ENCODE assay signal across 1 cellular context in genomic region chr18:55589625-55590291, GRCh38.
TF ChIP-seq lines count a peak whose summit lies in the region.

No MANE protein-coding gene starts in this region.

TF ChIP-seq in K562, 482 proteins besides CTCF, POLR2A, EP300 and RAD21 (continued from another document and continues in another):
- TF ChIP-seq ZNF407 (IDR thresholded peaks at IDR 0.05; ENCODE audit: low read depth) (no peak), MCM7 (IDR thresholded peaks at IDR 0.05) (no peak), REST (CRISPR knock-in tag; IDR thresholded peaks at IDR 0.05; ENCODE audit: low read depth) (no peak), ZNF121 (CRISPR knock-in tag; conservative IDR thresholded peaks at IDR 0.05) (no peak), TEAD4 (IDR thresholded peaks at IDR 0.05; ENCODE audit: low read length) (no peak), TEAD4 (CRISPR knock-in tag; IDR thresholded peaks at IDR 0.05; ENCODE audit: borderline replicate concordance) (no peak), SMAD3 (CRISPR knock-in tag; conservative IDR thresholded peaks at IDR 0.05) (no peak), NFIC (IDR thresholded peaks at IDR 0.05) (peak; percentile 46), NR4A1 (CRISPR knock-in tag; IDR thresholded peaks at IDR 0.05) (no peak), NR4A1 (tag; IDR thresholded peaks at IDR 0.05) (peak; percentile 86), ZNF699 (CRISPR knock-in tag; IDR thresholded peaks at IDR 0.05; ENCODE audit: insufficient replicate concordance) (no peak), KLF13 (tag; IDR thresholded peaks at IDR 0.05; ENCODE audit: borderline replicate concordance, low read depth) (peak; percentile 89), NKRF (IDR thresholded peaks at IDR 0.05; ENCODE audit: borderline replicate concordance) (no peak), CTBP1 (IDR thresholded peaks at IDR 0.05; ENCODE audit: borderline replicate concordance) (peak; percentile 51; the same call in 1 of the 2 replicates), ZNF280B (CRISPR knock-in tag; IDR thresholded peaks at IDR 0.05) (no peak), MBD2 (IDR thresholded peaks at IDR 0.05; ENCODE audit: borderline replicate concordance, low read depth) (0 out of 2 replicates have a peak, but pooled peaks have one; percentile 11), ARNT (IDR thresholded peaks at IDR 0.05) (no peak), RHOXF2B (CRISPR knock-in tag; conservative IDR thresholded peaks at IDR 0.05) (no peak), SUPT5H (IDR thresholded peaks at IDR 0.05) (peak; percentile 78), ZNF280A (IDR thresholded peaks at IDR 0.05; ENCODE audit: low read depth, partially characterized antibody) (no peak), DNMT1 (IDR thresholded peaks at IDR 0.05) (no peak), ZMIZ1 (IDR thresholded peaks at IDR 0.05; ENCODE audit: low read depth in 2 of 2, low read length in 2 of 2) (no peak), IRF1 (CRISPR knock-in tag; IDR thresholded peaks at IDR 0.05; ENCODE audit: borderline replicate concordance) (no peak), RUNX1 (IDR thresholded peaks at IDR 0.05; ENCODE audit: low read depth) (0 out of 2 replicates have a peak, but pooled peaks have one; percentile 50), MYC (IDR thresholded peaks at IDR 0.05; ENCODE audit: low read depth, low read length) (peak; percentile 82), MYC (CRISPR knock-in tag; IDR thresholded peaks at IDR 0.05; ENCODE audit: borderline replicate concordance, low read depth) (no peak), MXI1 (IDR thresholded peaks at IDR 0.05; ENCODE audit: low read depth, low read length) (no peak), NR2C2 (CRISPR knock-in tag; IDR thresholded peaks at IDR 0.05) (no peak), NR2C2 (tag; IDR thresholded peaks at IDR 0.05) (peak; percentile 38), SIRT6 (IDR thresholded peaks at IDR 0.05; ENCODE audit: low read depth, low read length) (no peak), CBFA2T3 (IDR thresholded peaks at IDR 0.05) (peak; percentile 7; the same call in 1 of the 2 replicates), FOXJ2 (tag; IDR thresholded peaks at IDR 0.05) (peak; percentile 80), SIN3B (IDR thresholded peaks at IDR 0.05; ENCODE audit: low read depth) (no peak), RCOR1 (IDR thresholded peaks at IDR 0.05; ENCODE audit: borderline replicate concordance in 1 of 2, low read depth in 2 of 2, low read length in 2 of 2) (peak in 1 of 2 experiments; percentile 56; a peak in 1 of 4 replicates), SMARCA5 (IDR thresholded peaks at IDR 0.05) (no peak), POLR2B (IDR thresholded peaks at IDR 0.05; ENCODE audit: low read depth, partially characterized antibody) (peak; percentile 75), GABPB1 (CRISPR knock-in tag; IDR thresholded peaks at IDR 0.05) (peak; percentile 44; the same call in 1 of the 2 replicates)
